ENCODE assay signal across 16 cellular contexts in genomic region chr17:80695979-80696378, GRCh38.
DNase-seq lines count a peak whose midpoint lies in the region; ATAC-seq and TF ChIP-seq lines count a peak whose summit lies in the region.
"Had no signal": no experiment of that assay in that cellular context is flagged by ENCODE, and none has a peak within 500 bp of the region (broad histone marks: within the 10 kb centered on the region; RNA-seq: fewer than 3 reads in every experiment).

No MANE protein-coding gene starts in this region.

- intact Hi-C loops in activated CD4-positive, alpha-beta T cell treated with anti-CD3 and anti-CD28 coated beads, Interleukin-2, amount 10 ng/mL, durations not matched to agents 24 days and 14 days (cut with micrococcal nuclease), result no loop called here
- intact Hi-C loops in body of pancreas (cut with DNase I) (no loop called here), ovary (cut with DNase I) (no loop called here)

- no peak for ATAC-seq in body of pancreas
- no peak for ATAC-seq in GM18867 (IDR thresholded peaks at IDR 0.05; ENCODE audit: unreplicated experiment)
- ATAC-seq: stimulated activated naive B cell treated with anti-CD40 and anti-IgM and Interleukin-4, amounts not matched to agents 10 μg/mL and 1 μg/mL and 100 μg/mL, for 72 hours had no signal

- no peak overlapping the region for H3K9ac ChIP-seq in neural progenitor cell

- H3K27me3 Mint-ChIP-seq in activated CD4-positive, alpha-beta T cell treated with anti-CD3 and anti-CD28 coated beads, Interleukin-2, amount 10 ng/mL, durations not matched to agents 24 days and 14 days, result no peaks in the 10 kb centered on the region
- peaks cover 3% of the 10 kb centered on the region for H3K27me3 Mint-ChIP-seq in neural progenitor cell (ENCODE audit: insufficient read depth, low read depth)
- H3K27me3 Mint-ChIP-seq: stimulated activated naive B cell treated with anti-CD40 and anti-IgM and Interleukin-4, amounts not matched to agents 10 μg/mL and 1 μg/mL and 100 μg/mL, for 72 hours had no signal

- TF ChIP-seq POLR2A in body of pancreas (IDR thresholded peaks at IDR 0.05) (no peak), ovary (IDR thresholded peaks at IDR 0.05) (no peak)

- DNase-seq in activated CD4-positive, alpha-beta T cell treated with anti-CD3 and anti-CD28 coated beads, Interleukin-2, amount 10 ng/mL, durations not matched to agents 24 days and 14 days, result no peak
- no peak for DNase-seq in activated CD4-positive, alpha-beta T cell treated with anti-CD3 and anti-CD28 coated beads, Interleukin-2, amount 50 U/mL, for 48 hours
- peak; percentile 22 for DNase-seq in NCI-H1694 treated with DMSO at 0.1 percent for 48 hours (lab: John Stamatoyannopoulos, UW)
- DNase-seq in body of pancreas, result peak in 2 of 4 donors; percentile 11 to 27
- DNase-seq in neural progenitor cell (ENCODE audit: low spot score), result no peak
- DNase-seq in dedifferentiated amniotic fluid mesenchymal stem cell (ENCODE audit: extremely low spot score), result no peak
- DNase-seq in ovary, result no peak
- DNase-seq: activated CD4-positive, alpha-beta T cell treated with anti-CD3 and anti-CD28 coated beads for 1 hour; gastrocnemius medialis; HCEC 1CT; mesendoderm; NCI-H1092; Peyer's patch; stimulated activated naive B cell treated with anti-CD40 and anti-IgM and Interleukin-4, amounts not matched to agents 10 μg/mL and 1 μg/mL and 100 μg/mL, for 72 hours had no signal

- no peak for TF ChIP-seq CTCF in body of pancreas (IDR thresholded peaks at IDR 0.05)
- TF ChIP-seq CTCF in neural progenitor cell (IDR thresholded peaks at IDR 0.05), result no peak
- TF ChIP-seq CTCF in ovary (IDR thresholded peaks at IDR 0.05), result no peak

- H3K4me3 Mint-ChIP-seq in activated CD4-positive, alpha-beta T cell treated with anti-CD3 and anti-CD28 coated beads, Interleukin-2, amount 10 ng/mL, durations not matched to agents 24 days and 14 days, result peak overlapping the region; percentile 22
- no peak overlapping the region for H3K4me3 Mint-ChIP-seq in neural progenitor cell
- H3K4me3 Mint-ChIP-seq: stimulated activated naive B cell treated with anti-CD40 and anti-IgM and Interleukin-4, amounts not matched to agents 10 μg/mL and 1 μg/mL and 100 μg/mL, for 72 hours had no signal

- H3K27ac ChIP-seq in body of pancreas (peak overlapping the region in 3 of 4 donors; percentile 44 to 63 (median 47)), neural progenitor cell (no peak overlapping the region), ovary (peak overlapping the region in 1 of 2 donors; percentile 56)
- H3K27ac ChIP-seq: gastrocnemius medialis, Peyer's patch, vagina had no signal

- no peaks in the 10 kb centered on the region for H3K27me3 ChIP-seq in body of pancreas
- H3K27me3 ChIP-seq in neural progenitor cell, result no peaks in the 10 kb centered on the region
- H3K27me3 ChIP-seq in ovary, result no peaks in the 10 kb centered on the region
- H3K27me3 ChIP-seq: gastrocnemius medialis, Peyer's patch, vagina had no signal

- peaks cover 13% of the 10 kb centered on the region for H3K9me3 Mint-ChIP-seq in activated CD4-positive, alpha-beta T cell treated with anti-CD3 and anti-CD28 coated beads, Interleukin-2, amount 10 ng/mL, durations not matched to agents 24 days and 14 days
- peaks cover 9% of the 10 kb centered on the region for H3K9me3 Mint-ChIP-seq in neural progenitor cell

- TF ChIP-seq EP300 in ovary (IDR thresholded peaks at IDR 0.05), result no peak

- peaks cover 48% of the 10 kb centered on the region for H3K4me1 Mint-ChIP-seq in activated CD4-positive, alpha-beta T cell treated with anti-CD3 and anti-CD28 coated beads, Interleukin-2, amount 10 ng/mL, durations not matched to agents 24 days and 14 days
- peaks cover 43% of the 10 kb centered on the region for H3K4me1 Mint-ChIP-seq in neural progenitor cell

- peaks cover 22% of the 10 kb centered on the region for H3K36me3 Mint-ChIP-seq in activated CD4-positive, alpha-beta T cell treated with anti-CD3 and anti-CD28 coated beads, Interleukin-2, amount 10 ng/mL, durations not matched to agents 24 days and 14 days (ENCODE audit: low read depth)
- H3K36me3 Mint-ChIP-seq in neural progenitor cell, result peaks cover 10% of the 10 kb centered on the region

- H3K4me3 ChIP-seq in body of pancreas, result no peak overlapping the region
- no peak overlapping the region for H3K4me3 ChIP-seq in neural progenitor cell
- H3K4me3 ChIP-seq in ovary, result no peak overlapping the region
- H3K4me3 ChIP-seq: gastrocnemius medialis, Peyer's patch, vagina had no signal

- WGBS in body of pancreas, 2 donors, result 21 to 32% methylated on average over 4 of the region's 4 CpGs
- WGBS in ovary, 3 donors, result 39 to 78% (median 44%) methylated on average over 4 of the region's 4 CpGs

- peaks cover 4% of the 10 kb centered on the region for H3F3A ChIP-seq in neural progenitor cell (ENCODE audit: low read depth)

- H3K79me2 ChIP-seq in neural progenitor cell (ENCODE audit: low read depth), result peaks cover 32% of the 10 kb centered on the region

- no peak overlapping the region for H3K4me2 ChIP-seq in neural progenitor cell

- H3K9me3 ChIP-seq in body of pancreas (no peaks in the 10 kb centered on the region), neural progenitor cell (ENCODE audit: low read depth) (no peaks in the 10 kb centered on the region), ovary (no peaks in the 10 kb centered on the region)
- H3K9me3 ChIP-seq: gastrocnemius medialis, Peyer's patch, vagina had no signal

- peaks cover 15% of the 10 kb centered on the region for H3K4me1 ChIP-seq in body of pancreas
- peaks cover 44% of the 10 kb centered on the region for H3K4me1 ChIP-seq in neural progenitor cell
- peaks cover 27% of the 10 kb centered on the region for H3K4me1 ChIP-seq in ovary (ENCODE audit: insufficient read depth)

- no peak overlapping the region for H2AFZ ChIP-seq in neural progenitor cell (replicated peaks)

- peaks cover 18% of the 10 kb centered on the region for H4K20me1 ChIP-seq in neural progenitor cell (ENCODE audit: low read depth)

- no peaks in the 10 kb centered on the region for H3K36me3 ChIP-seq in body of pancreas (replicated peaks in 1 of 2; ENCODE audit: insufficient read depth in 1 of 2, low read depth in 2 of 2)
- no peaks in the 10 kb centered on the region for H3K36me3 ChIP-seq in neural progenitor cell
- no peaks in the 10 kb centered on the region for H3K36me3 ChIP-seq in ovary
- H3K36me3 ChIP-seq: gastrocnemius medialis, Peyer's patch, vagina had no signal

- H3K27ac Mint-ChIP-seq in activated CD4-positive, alpha-beta T cell treated with anti-CD3 and anti-CD28 coated beads, Interleukin-2, amount 10 ng/mL, durations not matched to agents 24 days and 14 days, result peak overlapping the region; percentile 81
- H3K27ac Mint-ChIP-seq in neural progenitor cell, result peak overlapping the region; percentile 46
- H3K27ac Mint-ChIP-seq: stimulated activated naive B cell treated with anti-CD40 and anti-IgM and Interleukin-4, amounts not matched to agents 10 μg/mL and 1 μg/mL and 100 μg/mL, for 72 hours had no signal
